33 cellular contexts compared by ENCODE assay signal in the genomic region with DNA sequence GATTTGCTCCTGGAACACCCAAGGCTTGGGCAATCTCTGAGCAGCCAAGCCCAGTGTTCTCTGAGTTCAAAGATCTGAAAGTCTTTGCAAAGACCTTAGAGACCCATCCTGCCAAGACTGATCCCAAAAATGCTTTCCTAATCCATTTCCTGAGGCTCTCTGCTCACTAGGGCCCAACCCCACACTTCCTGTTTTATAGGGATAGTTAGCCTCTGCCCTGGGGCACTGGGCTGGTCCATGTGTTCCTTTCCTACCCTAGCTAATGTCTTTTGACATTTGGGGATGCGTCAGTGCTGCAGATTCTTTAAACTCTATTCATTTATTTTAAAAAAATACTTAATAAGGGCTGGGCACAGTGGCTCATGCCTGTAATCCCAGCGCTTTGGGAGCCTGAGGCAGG.
A peak's percentile ranks its signal among the peaks of the same experiment; 100 is the strongest.
DNase-seq lines count a peak whose midpoint lies in the region; TF ChIP-seq lines count a peak whose summit lies in the region.
"Had no signal": no experiment of that assay in that cellular context is flagged by ENCODE, and none has a peak within 500 bp of the region (broad histone marks: within the 10 kb centered on the region; RNA-seq: fewer than 3 reads in every experiment).

No MANE protein-coding gene starts in this region.

- H2AK5ac ChIP-seq in mesendoderm (ENCODE audit: low read length) = no peak overlapping the region

- no peak for TF ChIP-seq RAD21 in SK-N-SH (IDR thresholded peaks at IDR 0.05; ENCODE audit: low read length)

- H3K4me3 ChIP-seq in MG63 = no peak overlapping the region
- H3K4me3 ChIP-seq in mesendoderm (ENCODE audit: low read length) = no peak overlapping the region
- H3K4me3 ChIP-seq in colonic mucosa = no peak overlapping the region
- no peak overlapping the region for H3K4me3 ChIP-seq in SK-N-SH (ENCODE audit: low read depth in 2 of 2, low read length in 1 of 2)
- H3K4me3 ChIP-seq: breast epithelium, heart right ventricle, Peyer's patch, right lobe of liver, tibial nerve had no signal

- no peak overlapping the region for H2AFZ ChIP-seq in SK-N-SH (ENCODE audit: low read depth)

- H2BK15ac ChIP-seq in mesendoderm (replicated peaks; ENCODE audit: low read depth) = no peak overlapping the region

- H3K79me1 ChIP-seq in mesendoderm (ENCODE audit: low read length) = no peaks in the 10 kb centered on the region

- no peaks in the 10 kb centered on the region for H3K9me2 ChIP-seq in SK-N-SH

- no peaks in the 10 kb centered on the region for H3F3A ChIP-seq in SK-N-SH (replicated peaks; ENCODE audit: insufficient read depth)

- H3K4me2 ChIP-seq in mesendoderm (ENCODE audit: low read length) = no peak overlapping the region
- H3K4me2 ChIP-seq in SK-N-SH = no peak overlapping the region
- H3K4me2 ChIP-seq: KMS-11 had no signal

- DNase-seq in EL (peak; percentile 92), MG63 (peak; percentile 1), dedifferentiated amniotic fluid mesenchymal stem cell (ENCODE audit: extremely low spot score) (peak; percentile 68), mesendoderm (peak; percentile 13), HPDE6-E6E7 (ENCODE audit: extremely low spot score) (no peak), colonic mucosa (no peak), SK-N-SH (no peak)
- DNase-seq: ACHN; activated CD4-positive, alpha-beta T cell treated with anti-CD3 and anti-CD28 coated beads for 48 hours; activated effector memory CD4-positive, alpha-beta T cell treated with Interleukin-2 at 50 U/mL for 16 hours; anterior cingulate cortex; COR-L47; DMS53; GF-D8; heart right ventricle; kidney; midbrain; MV-4-11; naive B cell; NCI-H146; NCI-H2107; NCI-H345; NCI-H774; Peyer's patch; right lobe of liver; SIG-M5; stimulated activated CD4-positive, alpha-beta T cell treated with anti-CD3 and anti-CD28 coated beads, Interleukin-4, amount 100 ng/mL, for 24 hours; SW 1271; WERI-Rb-1 had no signal

- WGBS in mesendoderm (ENCODE audit: extremely low coverage, insufficient coverage, low lambda C conversion rate) = no CpG with 5 or more reads among the region's 2 CpGs
- WGBS in SK-N-SH (ENCODE audit: low lambda C conversion rate) = 41% methylated on average over 2 of the region's 2 CpGs

- no peak for TF ChIP-seq EP300 in SK-N-SH (IDR thresholded peaks at IDR 0.05; ENCODE audit: borderline replicate concordance in 1 of 2, low read depth in 1 of 2, low read length in 1 of 2)

- H2BK5ac ChIP-seq in mesendoderm (ENCODE audit: low read length) = no peak overlapping the region

- no peaks in the 10 kb centered on the region for H3K36me3 ChIP-seq in MG63
- H3K36me3 ChIP-seq in mesendoderm (ENCODE audit: control insufficient read depth, insufficient read depth, low read length) = no peaks in the 10 kb centered on the region
- H3K36me3 ChIP-seq in colonic mucosa = no peaks in the 10 kb centered on the region
- no peaks in the 10 kb centered on the region for H3K36me3 ChIP-seq in SK-N-SH (replicated peaks in 1 of 2; ENCODE audit: control insufficient read depth in 1 of 2, insufficient read depth in 2 of 2, low read length in 1 of 2)
- H3K36me3 ChIP-seq: breast epithelium, heart right ventricle, Peyer's patch, right lobe of liver, tibial nerve, WERI-Rb-1 had no signal

- H3K4ac ChIP-seq in mesendoderm (ENCODE audit: low read depth, low read length) = no peak overlapping the region

- H3K27ac ChIP-seq in mesendoderm (ENCODE audit: low read depth, low read length) (no peak overlapping the region), colonic mucosa (no peak overlapping the region), SK-N-SH (ENCODE audit: low read depth in 2 of 2, low read length in 1 of 2) (no peak overlapping the region)
- H3K27ac ChIP-seq: breast epithelium, C4-2B, heart right ventricle, KMS-11, Peyer's patch, right lobe of liver, tibial nerve, WERI-Rb-1 had no signal

- CTCF ChIA-PET in SK-N-SH (lab: Yijun Ruan, JAX) = interaction anchor here (1.5 kb wide), 1 partner anchor 93 kb away, joined by 3 read pairs; no protein-coding TSS in a partner anchor

- H3K9me3 ChIP-seq in MG63 = no peaks in the 10 kb centered on the region
- H3K9me3 ChIP-seq in colonic mucosa = no peaks in the 10 kb centered on the region
- H3K9me3 ChIP-seq in SK-N-SH = no peaks in the 10 kb centered on the region
- H3K9me3 ChIP-seq: breast epithelium, heart right ventricle, Peyer's patch, right lobe of liver, tibial nerve had no signal

- intact Hi-C loops in colonic mucosa (cut with DNase I) = no loop called here

- H4K8ac ChIP-seq in mesendoderm (ENCODE audit: low read depth, low read length) = no peak overlapping the region

- H3K9ac ChIP-seq in mesendoderm (ENCODE audit: low read length) (no peak overlapping the region), colonic mucosa (ENCODE audit: low read depth in 2 of 2, low read length in 2 of 2) (no peak overlapping the region), SK-N-SH (no peak overlapping the region)
- H3K9ac ChIP-seq: KMS-11 had no signal

- H3K4me1 ChIP-seq in mesendoderm (ENCODE audit: control insufficient read depth, low read depth, low read length) (no peaks in the 10 kb centered on the region), colonic mucosa (no peaks in the 10 kb centered on the region), SK-N-SH (ENCODE audit: control insufficient read depth in 1 of 2, insufficient read depth in 2 of 2, low read depth in 1 of 2, low read length in 1 of 2) (peaks cover 0 to 2% of the 10 kb centered on the region in 2 experiments; a peak in 1 of 4 replicates)
- H3K4me1 ChIP-seq: breast epithelium, heart right ventricle, Peyer's patch, right lobe of liver, tibial nerve had no signal

- H3K79me2 ChIP-seq in mesendoderm (ENCODE audit: control insufficient read depth, insufficient read depth, low read length) = no peaks in the 10 kb centered on the region
- no peaks in the 10 kb centered on the region for H3K79me2 ChIP-seq in SK-N-SH (ENCODE audit: insufficient read depth)

- H2BK120ac ChIP-seq in mesendoderm (ENCODE audit: low read depth, low read length) = no peak overlapping the region

- H3K18ac ChIP-seq in mesendoderm (ENCODE audit: low read length) = no peak overlapping the region

- H3K27me3 ChIP-seq in MG63 = no peaks in the 10 kb centered on the region
- no peaks in the 10 kb centered on the region for H3K27me3 ChIP-seq in mesendoderm (ENCODE audit: insufficient read depth, low read length, poor library complexity)
- H3K27me3 ChIP-seq in colonic mucosa = no peaks in the 10 kb centered on the region
- H3K27me3 ChIP-seq in SK-N-SH (ENCODE audit: insufficient read depth) = no peaks in the 10 kb centered on the region
- H3K27me3 ChIP-seq: breast epithelium, heart right ventricle, Peyer's patch, right lobe of liver, tibial nerve had no signal

- H3K23ac ChIP-seq in mesendoderm (ENCODE audit: low read length) = no peak overlapping the region

- TF ChIP-seq CTCF in colonic mucosa (IDR thresholded peaks at IDR 0.05) (no peak), SK-N-SH (IDR thresholded peaks at IDR 0.05) (no peak)

- no peak overlapping the region for H3K56ac ChIP-seq in mesendoderm (ENCODE audit: low read length)

- POLR2A ChIA-PET in SK-N-SH (lab: Yijun Ruan, JAX) = no interaction called here

- H4K5ac ChIP-seq in mesendoderm (ENCODE audit: low read length) = no peak overlapping the region

- no peaks in the 10 kb centered on the region for H4K20me1 ChIP-seq in SK-N-SH (ENCODE audit: insufficient read depth)

TF ChIP-seq in SK-N-SH, 30 proteins besides CTCF, POLR2A, EP300 and RAD21:
- TF ChIP-seq, protein P1, sequence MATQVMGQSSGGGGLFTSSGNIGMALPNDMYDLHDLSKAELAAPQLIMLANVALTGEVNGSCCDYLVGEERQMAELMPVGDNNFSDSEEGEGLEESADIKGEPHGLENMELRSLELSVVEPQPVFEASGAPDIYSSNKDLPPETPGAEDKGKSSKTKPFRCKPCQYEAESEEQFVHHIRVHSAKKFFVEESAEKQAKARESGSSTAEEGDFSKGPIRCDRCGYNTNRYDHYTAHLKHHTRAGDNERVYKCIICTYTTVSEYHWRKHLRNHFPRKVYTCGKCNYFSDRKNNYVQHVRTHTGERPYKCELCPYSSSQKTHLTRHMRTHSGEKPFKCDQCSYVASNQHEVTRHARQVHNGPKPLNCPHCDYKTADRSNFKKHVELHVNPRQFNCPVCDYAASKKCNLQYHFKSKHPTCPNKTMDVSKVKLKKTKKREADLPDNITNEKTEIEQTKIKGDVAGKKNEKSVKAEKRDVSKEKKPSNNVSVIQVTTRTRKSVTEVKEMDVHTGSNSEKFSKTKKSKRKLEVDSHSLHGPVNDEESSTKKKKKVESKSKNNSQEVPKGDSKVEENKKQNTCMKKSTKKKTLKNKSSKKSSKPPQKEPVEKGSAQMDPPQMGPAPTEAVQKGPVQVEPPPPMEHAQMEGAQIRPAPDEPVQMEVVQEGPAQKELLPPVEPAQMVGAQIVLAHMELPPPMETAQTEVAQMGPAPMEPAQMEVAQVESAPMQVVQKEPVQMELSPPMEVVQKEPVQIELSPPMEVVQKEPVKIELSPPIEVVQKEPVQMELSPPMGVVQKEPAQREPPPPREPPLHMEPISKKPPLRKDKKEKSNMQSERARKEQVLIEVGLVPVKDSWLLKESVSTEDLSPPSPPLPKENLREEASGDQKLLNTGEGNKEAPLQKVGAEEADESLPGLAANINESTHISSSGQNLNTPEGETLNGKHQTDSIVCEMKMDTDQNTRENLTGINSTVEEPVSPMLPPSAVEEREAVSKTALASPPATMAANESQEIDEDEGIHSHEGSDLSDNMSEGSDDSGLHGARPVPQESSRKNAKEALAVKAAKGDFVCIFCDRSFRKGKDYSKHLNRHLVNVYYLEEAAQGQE (IDR thresholded peaks at IDR 0.05; ENCODE audit: low read depth, low read length) = no peak
- TF ChIP-seq CHD2 (IDR thresholded peaks at IDR 0.05; ENCODE audit: low read length, partially characterized antibody) = no peak
- no peak for TF ChIP-seq TCF12 (IDR thresholded peaks at IDR 0.05)
- no peak for TF ChIP-seq NFIC (IDR thresholded peaks at IDR 0.05; ENCODE audit: borderline replicate concordance)
- no peak for TF ChIP-seq RCOR1 (IDR thresholded peaks at IDR 0.05; ENCODE audit: low read length)
- TF ChIP-seq POLR2AphosphoS5 (IDR thresholded peaks at IDR 0.05; ENCODE audit: low read depth, low read length) = no peak
- TF ChIP-seq FOXM1 (IDR thresholded peaks at IDR 0.05; ENCODE audit: low read depth) = no peak
- no peak for TF ChIP-seq EZH2phosphoT487 (IDR thresholded peaks at IDR 0.05; ENCODE audit: borderline replicate concordance, low read depth)
- TF ChIP-seq, protein P2, sequence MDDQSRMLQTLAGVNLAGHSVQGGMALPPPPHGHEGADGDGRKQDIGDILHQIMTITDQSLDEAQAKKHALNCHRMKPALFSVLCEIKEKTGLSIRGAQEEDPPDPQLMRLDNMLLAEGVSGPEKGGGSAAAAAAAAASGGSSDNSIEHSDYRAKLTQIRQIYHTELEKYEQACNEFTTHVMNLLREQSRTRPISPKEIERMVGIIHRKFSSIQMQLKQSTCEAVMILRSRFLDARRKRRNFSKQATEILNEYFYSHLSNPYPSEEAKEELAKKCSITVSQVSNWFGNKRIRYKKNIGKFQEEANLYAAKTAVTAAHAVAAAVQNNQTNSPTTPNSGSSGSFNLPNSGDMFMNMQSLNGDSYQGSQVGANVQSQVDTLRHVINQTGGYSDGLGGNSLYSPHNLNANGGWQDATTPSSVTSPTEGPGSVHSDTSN (IDR thresholded peaks at IDR 0.05) = no peak

Comparison
In these comparisons a context has a peak if more than half of its experiments do, and no peak if none do; other contexts are left out.
1. DNase-seq: peak in EL (single experiment), MG63 (single experiment), dedifferentiated amniotic fluid mesenchymal stem cell (single experiment) and mesendoderm (single experiment); none in HPDE6-E6E7 (single experiment), colonic mucosa (single experiment) and SK-N-SH (single experiment).